In genomic region chr20:56411759-56412472, GRCh38 we compare ENCODE assay signal across 9 cellular contexts. TPM values are rescaled to one million over a fixed set of nuclear protein-coding genes. Genes with fewer than 3 reads are reported as not detected.
DNase-seq lines count a peak whose midpoint lies in the region; ATAC-seq and TF ChIP-seq lines count a peak whose summit lies in the region.
"Had no signal": no experiment of that assay in that cellular context is flagged by ENCODE, and none has a peak within 500 bp of the region (broad histone marks: within the 10 kb centered on the region; RNA-seq: fewer than 3 reads in every experiment).

Gene CASS4 (plus strand): TSS chr20:56412260. CDS start chr20:56412459, 199 bp downstream.

- peaks cover 34% of the 10 kb centered on the region for H3K4me1 ChIP-seq in effector memory CD4-positive, alpha-beta T cell (ENCODE audit: control insufficient read depth, insufficient read depth, low read length, poor library complexity, severe bottlenecking)

- no peak for TF ChIP-seq CTCF in neural crest cell (conservative IDR thresholded peaks at IDR 0.05)

- peak within 1 kb of the TSS; percentile 54 for H3K4me3 ChIP-seq in effector memory CD4-positive, alpha-beta T cell (ENCODE audit: insufficient read depth, low read depth, low read length, poor library complexity, severe bottlenecking)
- H3K4me3 ChIP-seq: cardiac muscle cell had no signal

- no peaks in the 10 kb centered on the region for H3K27me3 Mint-ChIP-seq in neural crest cell (ENCODE audit: low read depth)

- DNase-seq in CD1c-positive myeloid dendritic cell (ENCODE audit: extremely low spot score), result peak; percentile 84
- DNase-seq in SIG-M5 (lab: John Stamatoyannopoulos, UW), result peak; percentile 59
- no peak for DNase-seq in effector memory CD4-positive, alpha-beta T cell
- DNase-seq in neural crest cell (ENCODE audit: low read depth, low spot score), result no peak
- no peak for DNase-seq in posterior cingulate gyrus

- H3K27ac ChIP-seq in effector memory CD4-positive, alpha-beta T cell (ENCODE audit: insufficient read depth, low read length, poor library complexity, severe bottlenecking), result peak within 1 kb of the TSS; percentile 81
- H3K27ac ChIP-seq: cardiac muscle cell had no signal

- no peak within 1 kb of the TSS for H3K4me3 Mint-ChIP-seq in neural crest cell

- H3K36me3 ChIP-seq in effector memory CD4-positive, alpha-beta T cell (ENCODE audit: control insufficient read depth, insufficient read depth, low read length), result peaks cover 11% of the 10 kb centered on the region

- ATAC-seq in GM21528 (IDR thresholded peaks at IDR 0.05; ENCODE audit: low FRiP score, unreplicated experiment) (peak; percentile 72), GM19455 (IDR thresholded peaks at IDR 0.05; ENCODE audit: unreplicated experiment) (no peak), GM21786 (IDR thresholded peaks at IDR 0.05; ENCODE audit: unreplicated experiment) (no peak)

- peaks cover 2% of the 10 kb centered on the region for H3K36me3 Mint-ChIP-seq in neural crest cell (ENCODE audit: low read depth)

- H3K27ac Mint-ChIP-seq in neural crest cell (ENCODE audit: unreplicated experiment), result peak within 1 kb of the TSS; percentile 36

- intact Hi-C loops in posterior cingulate gyrus (cut with DNase I), result no loop called here

- H3K9me3 ChIP-seq in effector memory CD4-positive, alpha-beta T cell (ENCODE audit: control insufficient read depth, low read length), result no peaks in the 10 kb centered on the region

- H3K9me3 Mint-ChIP-seq in neural crest cell, result no peaks in the 10 kb centered on the region

- no peaks in the 10 kb centered on the region for H3K27me3 ChIP-seq in effector memory CD4-positive, alpha-beta T cell (replicated peaks; ENCODE audit: control insufficient read depth, insufficient read depth, low read length, poor library complexity, severe bottlenecking)
- H3K27me3 ChIP-seq: cardiac muscle cell had no signal

- peaks cover 14% of the 10 kb centered on the region for H3K4me1 Mint-ChIP-seq in neural crest cell

RNA-seq across cellular contexts. Expression of gene CASS4, which starts in this region (rescaled TPM):
- total RNA-seq in neural crest cell, result 0.14 and 0.16 TPM in 2 replicates

Comparison
In these comparisons a context has a peak if more than half of its experiments do, and no peak if none do; other contexts are left out.
1. DNase-seq: peak in CD1c-positive myeloid dendritic cell (single experiment) and SIG-M5 (single experiment); none in effector memory CD4-positive, alpha-beta T cell (0 of 3), neural crest cell (single experiment) and posterior cingulate gyrus (0 of 10).